In the genomic region with DNA sequence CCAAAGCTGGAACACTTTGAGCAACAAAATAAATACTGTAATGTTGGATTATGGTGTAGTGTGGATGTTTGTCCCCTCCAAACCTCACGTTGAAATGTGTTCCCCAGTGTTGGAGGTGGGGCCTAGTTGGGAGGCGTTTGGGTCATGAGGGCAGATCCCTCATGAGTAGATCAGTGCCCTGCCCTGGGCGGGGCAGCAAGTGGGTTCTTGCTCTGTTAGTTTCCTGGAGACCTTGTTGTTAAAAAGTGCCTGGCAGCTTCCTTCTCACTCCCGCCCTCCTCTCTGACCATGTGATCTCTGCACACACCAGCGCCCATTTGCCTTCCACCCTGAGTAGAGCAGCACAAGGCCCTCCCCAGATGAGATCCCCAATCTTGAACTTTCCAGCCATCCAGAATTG, we compare ENCODE assay signal across 10 cellular contexts.
DNase-seq lines count a peak whose midpoint lies in the region; ATAC-seq, FAIRE-seq and TF ChIP-seq lines count a peak whose summit lies in the region.
"Had no signal": no experiment of that assay in that cellular context is flagged by ENCODE, and none has a peak within 500 bp of the region (broad histone marks: within the 10 kb centered on the region; RNA-seq: fewer than 3 reads in every experiment).

No MANE protein-coding gene starts in this region.

- H3K27ac ChIP-seq in CD8-positive, alpha-beta T cell (ENCODE audit: low read depth, low read length) = no peak overlapping the region
- H3K27ac ChIP-seq in colonic mucosa = peak overlapping the region; percentile 82

- H3K4me3 ChIP-seq in CD8-positive, alpha-beta T cell (ENCODE audit: low read depth, low read length) = no peak overlapping the region
- H3K4me3 ChIP-seq in colonic mucosa = no peak overlapping the region

- H3K27ac Mint-ChIP-seq in CD8-positive, alpha-beta T cell = peak overlapping the region; percentile 93
- H3K27ac Mint-ChIP-seq in naive B cell = peak overlapping the region; percentile 40 to 98 (median 80)

- H3K9me3 Mint-ChIP-seq in CD8-positive, alpha-beta T cell = no peaks in the 10 kb centered on the region
- no peaks in the 10 kb centered on the region for H3K9me3 Mint-ChIP-seq in naive B cell

- peaks cover 72% of the 10 kb centered on the region for H3K4me1 Mint-ChIP-seq in CD8-positive, alpha-beta T cell (ENCODE audit: low read depth)
- H3K4me1 Mint-ChIP-seq in naive B cell = peaks cover 78 to 97% (median 91%) of the 10 kb centered on the region in 3 donors

- H3K27me3 ChIP-seq in CD8-positive, alpha-beta T cell (ENCODE audit: insufficient read depth, low read length) = no peaks in the 10 kb centered on the region
- no peaks in the 10 kb centered on the region for H3K27me3 ChIP-seq in colonic mucosa

- peaks cover 46% of the 10 kb centered on the region for H3K4me1 ChIP-seq in CD8-positive, alpha-beta T cell (ENCODE audit: insufficient read depth, low read length)
- peaks cover 37% of the 10 kb centered on the region for H3K4me1 ChIP-seq in colonic mucosa

- POLR2A ChIA-PET in CD8-positive, alpha-beta T cell (lab: Charles Lee) = interaction anchor here (1.2 to 1.4 kb wide), 2 partner anchors 10 to 11 kb away, joined by 3 to 4 read pairs; no protein-coding TSS in a partner anchor

- H3K36me3 Mint-ChIP-seq in CD8-positive, alpha-beta T cell = peaks cover 6% of the 10 kb centered on the region
- no peaks in the 10 kb centered on the region for H3K36me3 Mint-ChIP-seq in naive B cell

- no peaks in the 10 kb centered on the region for H3K27me3 Mint-ChIP-seq in CD8-positive, alpha-beta T cell (ENCODE audit: low read depth)
- no peaks in the 10 kb centered on the region for H3K27me3 Mint-ChIP-seq in naive B cell

- peak overlapping the region; percentile 30 for H3K4me3 Mint-ChIP-seq in CD8-positive, alpha-beta T cell
- peak overlapping the region; percentile 10 to 83 (median 74) for H3K4me3 Mint-ChIP-seq in naive B cell

- no peak for FAIRE-seq in D721Med (lab: Jason Lieb, UNC)
- FAIRE-seq: RCC 7860 had no signal

- H3K36me3 ChIP-seq in CD8-positive, alpha-beta T cell (ENCODE audit: insufficient read depth, low read length) = no peaks in the 10 kb centered on the region
- no peaks in the 10 kb centered on the region for H3K36me3 ChIP-seq in colonic mucosa

- CTCF ChIA-PET in CD8-positive, alpha-beta T cell (lab: Charles Lee) = interaction anchor here (1.0 to 1.2 kb wide), 3 partner anchors 14 to 66 kb away, joined by 3 read pairs; no protein-coding TSS in a partner anchor

- peak overlapping the region in 1 of 2 donors; percentile 81 for H3K9ac ChIP-seq in colonic mucosa (ENCODE audit: low read depth in 2 of 2, low read length in 2 of 2)

- no peak for TF ChIP-seq CTCF in CD8-positive, alpha-beta T cell (IDR thresholded peaks at IDR 0.05)
- no peak for TF ChIP-seq CTCF in colonic mucosa (IDR thresholded peaks at IDR 0.05)
- no peak for TF ChIP-seq CTCF in D721Med (IDR thresholded peaks at IDR 0.05; ENCODE audit: insufficient read depth, missing control alignments)

- peak; percentile 76 for ATAC-seq in CD8-positive, alpha-beta T cell
- peak; percentile 91 to 92 for ATAC-seq in naive B cell (ENCODE audit: low read depth in 2 of 2)
- ATAC-seq in HG03196 (IDR thresholded peaks at IDR 0.05; ENCODE audit: unreplicated experiment) = no peak
- ATAC-seq in HG02840 (IDR thresholded peaks at IDR 0.05; ENCODE audit: low FRiP score, unreplicated experiment) = no peak

- DNase-seq in CD8-positive, alpha-beta T cell = peak; percentile 13 to 60 (median 34)
- DNase-seq in SW480 (ENCODE audit: low spot score) = peak; percentile 26
- peak; percentile 91 for DNase-seq in colonic mucosa
- DNase-seq in naive B cell = peak; percentile 44
- no peak for DNase-seq in OCI-M1 (lab: John Stamatoyannopoulos, UW)
- DNase-seq in D721Med (ENCODE audit: insufficient read length, low spot score) = no peak
- DNase-seq: activated CD8-positive, alpha-beta memory T cell treated with anti-CD3 and anti-CD28 coated beads, Interleukin-2, amount 50 U/mL, for 4 hours had no signal

- H3K9me3 ChIP-seq in CD8-positive, alpha-beta T cell (ENCODE audit: low read length) = no peaks in the 10 kb centered on the region
- H3K9me3 ChIP-seq in colonic mucosa = no peaks in the 10 kb centered on the region

- intact Hi-C loops in CD8-positive, alpha-beta T cell (cut with DNase I, micrococcal nuclease) = no loop called here
- intact Hi-C loops in colonic mucosa (cut with DNase I) = no loop called here

Comparison
In these comparisons a context has a peak if more than half of its experiments do, and no peak if none do; other contexts are left out.
1. ATAC-seq: peak in CD8-positive, alpha-beta T cell (single experiment) and naive B cell (2 of 2); none in HG03196 (single experiment) and HG02840 (single experiment).
2. DNase-seq: peak in CD8-positive, alpha-beta T cell (7 of 7), SW480 (single experiment), colonic mucosa (single experiment) and naive B cell (single experiment); none in OCI-M1 (single experiment) and D721Med (single experiment).